Comparison of ENCODE assay signal across 11 cellular contexts in the genomic region with DNA sequence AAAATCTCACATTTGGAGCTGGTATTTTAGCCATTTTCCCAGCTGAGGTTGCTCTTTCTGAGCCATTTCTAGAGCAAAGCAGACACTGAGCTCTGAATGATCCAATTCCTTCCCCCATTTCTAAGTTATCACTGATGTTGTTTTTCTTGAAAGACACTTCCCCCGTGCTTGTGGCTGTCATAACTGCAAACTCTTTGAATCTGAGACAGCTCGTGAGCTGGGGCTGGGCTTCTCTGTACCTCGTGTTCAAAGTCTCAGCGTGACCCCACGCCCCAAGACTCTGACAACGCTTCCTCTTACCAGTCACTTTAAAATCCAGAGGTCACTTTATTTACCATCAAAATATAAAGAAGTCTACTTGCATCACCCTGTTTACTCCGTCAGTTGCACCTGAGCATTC. TPM values are rescaled to one million over a fixed set of nuclear protein-coding genes. Genes with fewer than 3 reads are reported as not detected.
DNase-seq lines count a peak whose midpoint lies in the region; ATAC-seq, FAIRE-seq and TF ChIP-seq lines count a peak whose summit lies in the region.
"Had no signal": no experiment of that assay in that cellular context is flagged by ENCODE, and none has a peak within 500 bp of the region (broad histone marks: within the 10 kb centered on the region; RNA-seq: fewer than 3 reads in every experiment).

No MANE protein-coding gene starts in this region.

- H3K27ac ChIP-seq in OCI-LY7 (ENCODE audit: low read depth, low read length, poor library complexity, severe bottlenecking): no peak overlapping the region

- H3K79me2 ChIP-seq in OCI-LY7 (ENCODE audit: insufficient read depth, low read depth, low read length): no peaks in the 10 kb centered on the region

- H3K36me3 Mint-ChIP-seq in T-cell (peaks cover 2% of the 10 kb centered on the region), chondrocyte (ENCODE audit: low read depth) (peaks cover 9% of the 10 kb centered on the region)
- H3K36me3 Mint-ChIP-seq in effector memory CD8-positive, alpha-beta T cell (ENCODE audit: insufficient read depth): peaks cover 8% of the 10 kb centered on the region

- DNase-seq in T-cell (peak; percentile 43 to 87 (median 71)), chondrocyte (ENCODE audit: low spot score) (no peak), HTR-8/SVneo (ENCODE audit: insufficient read length, low spot score) (no peak), OCI-LY7 (ENCODE audit: low spot score) (no peak), middle frontal gyrus (ENCODE audit: extremely low spot score, low spot score) (no peak)
- peak; percentile 53 for DNase-seq in activated CD8-positive, alpha-beta memory T cell treated with anti-CD3 and anti-CD28 coated beads, Interleukin-2, amount 50 U/mL, for 4 hours
- peak; percentile 34 to 41 (median 38) for DNase-seq in effector memory CD8-positive, alpha-beta T cell
- DNase-seq in stimulated activated CD8-positive, alpha-beta memory T cell treated with anti-CD3 and anti-CD28 coated beads, Interleukin-7, amount 100 ng/mL, for 4 hours (ENCODE audit: low read depth in 2 of 2): peak; percentile 33 to 44
- DNase-seq: COR-L47, NCI-H187, pancreas had no signal

- BruUV-seq in OCI-LY7 (replicated peaks; lab: Mats Ljungman, UMichigan): no TSS peak

- peaks cover 23% of the 10 kb centered on the region for H3K36me3 ChIP-seq in OCI-LY7 (ENCODE audit: insufficient read depth, low read length)
- H3K36me3 ChIP-seq: pancreas had no signal

- H3K27ac Mint-ChIP-seq in T-cell: peak overlapping the region; percentile 97
- peak overlapping the region; percentile 74 to 95 for H3K27ac Mint-ChIP-seq in effector memory CD8-positive, alpha-beta T cell
- no peak overlapping the region for H3K27ac Mint-ChIP-seq in chondrocyte (ENCODE audit: unreplicated experiment)

- H3K4me1 Mint-ChIP-seq in T-cell: peaks cover 98 to 100% (median 98%) of the 10 kb centered on the region in 3 donors
- peaks cover 91 to 94% of the 10 kb centered on the region in 2 donors for H3K4me1 Mint-ChIP-seq in effector memory CD8-positive, alpha-beta T cell (ENCODE audit: low read depth in 2 of 2)
- peaks cover 6% of the 10 kb centered on the region for H3K4me1 Mint-ChIP-seq in chondrocyte (ENCODE audit: low read depth)

- peaks cover 18% of the 10 kb centered on the region for H4K20me1 ChIP-seq in OCI-LY7 (ENCODE audit: insufficient read depth, low read length)

- no peak overlapping the region for H2AFZ ChIP-seq in OCI-LY7 (ENCODE audit: low read length)

- H3K9me3 Mint-ChIP-seq in T-cell (no peaks in the 10 kb centered on the region), chondrocyte (ENCODE audit: low read depth) (no peaks in the 10 kb centered on the region)
- peaks cover 0 to 2% of the 10 kb centered on the region in 2 donors for H3K9me3 Mint-ChIP-seq in effector memory CD8-positive, alpha-beta T cell

- CTCF ChIA-PET in T-cell (lab: Charles Lee) (interaction anchor here in 1 of 2 donors (0.8 to 1.0 kb wide), 2 partner anchors 100 to 123 kb away, joined by 3 to 10 read pairs; a partner anchor contains a TSS), OCI-LY7 (lab: Charles Lee; ENCODE audit: unreplicated experiment) (no interaction called here)

- POLR2A ChIA-PET in T-cell (lab: Charles Lee) (interaction anchor here in 1 of 2 donors (0.6 to 0.8 kb wide), 3 partner anchors 97 to 112 kb away, joined by 3 to 5 read pairs (median 3); a partner anchor contains a TSS), OCI-LY7 (lab: Charles Lee) (no interaction called here)

- H3K4me3 ChIP-seq in OCI-LY7 (ENCODE audit: low read depth, low read length, poor library complexity, severe bottlenecking): no peak overlapping the region
- H3K4me3 ChIP-seq: pancreas had no signal

- no peaks in the 10 kb centered on the region for H3K9me3 ChIP-seq in OCI-LY7 (ENCODE audit: low read length)
- H3K9me3 ChIP-seq: pancreas had no signal

- no peaks in the 10 kb centered on the region for H3K9me2 ChIP-seq in OCI-LY7 (ENCODE audit: insufficient read depth, low read length)

- ATAC-seq in T-cell (replicated peaks in 1 of 4): peak; percentile 69 to 84 (median 72)
- peak; percentile 64 for ATAC-seq in effector memory CD8-positive, alpha-beta T cell (replicated peaks)

- no peak overlapping the region for H3K4me2 ChIP-seq in OCI-LY7 (ENCODE audit: low read length)

- H3K4me3 Mint-ChIP-seq in T-cell (peak overlapping the region; percentile 50 to 66 (median 58)), chondrocyte (ENCODE audit: unreplicated experiment) (no peak overlapping the region)
- H3K4me3 Mint-ChIP-seq in effector memory CD8-positive, alpha-beta T cell: peak overlapping the region; percentile 46 to 57

- TF ChIP-seq CTCF in chondrocyte (IDR thresholded peaks at IDR 0.05) (no peak), OCI-LY7 (conservative IDR thresholded peaks at IDR 0.05; ENCODE audit: low read length) (no peak)

- no peaks in the 10 kb centered on the region for H3K27me3 Mint-ChIP-seq in T-cell
- no peaks in the 10 kb centered on the region for H3K27me3 Mint-ChIP-seq in effector memory CD8-positive, alpha-beta T cell
- no peaks in the 10 kb centered on the region for H3K27me3 Mint-ChIP-seq in chondrocyte (ENCODE audit: low read depth)

- intact Hi-C loops in OCI-LY7 (cut with micrococcal nuclease; ENCODE audit: unreplicated experiment): no loop called here

- peaks cover 8% of the 10 kb centered on the region for H3K4me1 ChIP-seq in OCI-LY7 (ENCODE audit: insufficient read depth, low read length, poor library complexity, severe bottlenecking)

- no peak for FAIRE-seq in HTR-8/SVneo (lab: Jason Lieb, UNC)
- FAIRE-seq: pancreas had no signal

RNA-seq across cellular contexts. Expression of a gene that starts 35.1 kb away (rescaled TPM):
- total RNA-seq in T-cell (not detected), chondrocyte (not detected in 3 replicates), OCI-LY7 (2022) (not detected in 2 replicates)
- not detected in 2 replicates for total RNA-seq in OCI-LY7 (2014; rRNA removed; shearing (Covaris generic))
- total RNA-seq: pancreas had no signal

Comparison
In these comparisons a context has a peak if more than half of its experiments do, and no peak if none do; other contexts are left out.
1. DNase-seq: peak in T-cell (34 of 34), activated CD8-positive, alpha-beta memory T cell treated with anti-CD3 and anti-CD28 coated beads, Interleukin-2, amount 50 U/mL, for 4 hours (single experiment), effector memory CD8-positive, alpha-beta T cell (3 of 3) and stimulated activated CD8-positive, alpha-beta memory T cell treated with anti-CD3 and anti-CD28 coated beads, Interleukin-7, amount 100 ng/mL, for 4 hours (2 of 2); none in chondrocyte (single experiment), HTR-8/SVneo (single experiment), OCI-LY7 (single experiment) and middle frontal gyrus (single experiment).